28 cellular contexts compared by ENCODE assay signal in the genomic region with DNA sequence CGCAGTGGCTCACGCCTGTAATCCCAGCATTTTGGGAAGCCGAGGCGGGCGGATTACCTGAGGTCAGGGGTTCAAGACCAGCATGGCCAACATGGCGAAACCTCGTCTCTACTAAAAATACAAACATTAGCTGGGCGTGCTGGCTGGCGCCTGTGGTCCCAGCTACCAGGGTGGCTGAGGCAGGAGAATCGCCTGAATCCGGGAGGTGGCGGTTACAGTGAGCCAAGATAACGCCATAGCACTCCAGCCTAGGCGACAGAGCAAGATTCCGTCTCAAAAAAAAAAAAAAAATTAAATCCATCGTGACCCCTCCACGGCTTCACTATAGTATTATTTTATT. TPM values are rescaled to one million over a fixed set of nuclear protein-coding genes. Genes with fewer than 3 reads are reported as not detected.
DNase-seq lines count a peak whose midpoint lies in the region; ATAC-seq and TF ChIP-seq lines count a peak whose summit lies in the region.
"Had no signal": no experiment of that assay in that cellular context is flagged by ENCODE, and none has a peak within 500 bp of the region (broad histone marks: within the 10 kb centered on the region; RNA-seq: fewer than 3 reads in every experiment).

No MANE protein-coding gene starts in this region.

- no peak for ATAC-seq in CD8-positive, alpha-beta T cell

- no peaks in the 10 kb centered on the region for H3K27me3 Mint-ChIP-seq in activated T-cell treated with anti-CD3 and anti-CD28 coated beads, Interleukin-2, amount 50 U/mL, for 24 hours
- H3K27me3 Mint-ChIP-seq in CD8-positive, alpha-beta T cell (ENCODE audit: low read depth) = no peaks in the 10 kb centered on the region
- no peaks in the 10 kb centered on the region for H3K27me3 Mint-ChIP-seq in activated naive CD8-positive, alpha-beta T cell treated with anti-CD3 and anti-CD28 coated beads for 36 hours
- H3K27me3 Mint-ChIP-seq in osteocyte (ENCODE audit: unreplicated experiment) = no peaks in the 10 kb centered on the region

- CTCF ChIA-PET in CD8-positive, alpha-beta T cell (lab: Charles Lee) = interaction anchor here (0.6 to 0.9 kb wide), 2 partner anchors 46 to 1236 kb away, joined by 3 read pairs; no protein-coding TSS in a partner anchor

- H3K27ac ChIP-seq in CD8-positive, alpha-beta T cell (ENCODE audit: low read depth, low read length) = no peak overlapping the region
- H3K27ac ChIP-seq in colonic mucosa = no peak overlapping the region

- peaks cover 16% of the 10 kb centered on the region for H3K4me1 ChIP-seq in CD8-positive, alpha-beta T cell (ENCODE audit: insufficient read depth, low read length)
- peaks cover 11% of the 10 kb centered on the region for H3K4me1 ChIP-seq in colonic mucosa

- H3K9me3 ChIP-seq in CD8-positive, alpha-beta T cell (ENCODE audit: low read length) = no peaks in the 10 kb centered on the region
- H3K9me3 ChIP-seq in colonic mucosa = no peaks in the 10 kb centered on the region
- H3K9me3 ChIP-seq: BLaER1, left ventricle myocardium inferior, psoas muscle, suprapubic skin, uterus had no signal

- H3K36me3 ChIP-seq in CD8-positive, alpha-beta T cell (ENCODE audit: insufficient read depth, low read length) = peaks cover 11% of the 10 kb centered on the region
- H3K36me3 ChIP-seq in colonic mucosa = peaks cover 9% of the 10 kb centered on the region
- H3K36me3 ChIP-seq: uterus had no signal

- intact Hi-C loops in CD8-positive, alpha-beta T cell (cut with DNase I, micrococcal nuclease) = loop anchor here (2.0 to 10.0 kb wide), 5 partner anchors 123 to 799 kb away; a partner anchor contains a TSS
- intact Hi-C loops in colonic mucosa (cut with DNase I) = no loop called here

- no peak overlapping the region for H3K9ac ChIP-seq in colonic mucosa (ENCODE audit: low read depth in 2 of 2, low read length in 2 of 2)
- H3K9ac ChIP-seq: BLaER1 had no signal

- peak overlapping the region; percentile 73 for H3K27ac Mint-ChIP-seq in activated T-cell treated with anti-CD3 and anti-CD28 coated beads, Interleukin-2, amount 50 U/mL, for 24 hours
- H3K27ac Mint-ChIP-seq in CD8-positive, alpha-beta T cell = peak overlapping the region; percentile 41
- H3K27ac Mint-ChIP-seq in activated naive CD8-positive, alpha-beta T cell treated with anti-CD3 and anti-CD28 coated beads for 36 hours = peak overlapping the region; percentile 97
- peak overlapping the region; percentile 27 for H3K27ac Mint-ChIP-seq in osteocyte (ENCODE audit: unreplicated experiment)

- DNase-seq in activated T-cell treated with anti-CD3 and anti-CD28 coated beads, Interleukin-2, amount 50 U/mL, for 24 hours = no peak
- DNase-seq in activated T-cell treated with anti-CD3 and anti-CD28 coated beads for 4 hours (no peak), osteocyte (ENCODE audit: extremely low spot score, unreplicated experiment) (peak; percentile 53), mucosa of gallbladder (ENCODE audit: low spot score) (no peak), NCI-H510A (lab: John Stamatoyannopoulos, UW) (no peak), colonic mucosa (no peak)
- DNase-seq in CD8-positive, alpha-beta T cell = no peak
- no peak for DNase-seq in activated naive CD8-positive, alpha-beta T cell treated with anti-CD3 and anti-CD28 coated beads for 36 hours
- DNase-seq: ACHN; activated CD4-positive, CD25-positive, alpha-beta regulatory T cell treated with anti-CD3 and anti-CD28 coated beads, Interleukin-2, amount 50 U/mL, for 72 hours; activated CD8-positive, alpha-beta memory T cell treated with anti-CD3 and anti-CD28 coated beads, Interleukin-2, amount 50 U/mL, for 4 hours; activated gamma-delta T cell treated with Interleukin-2 at 50 U/mL for 16 hours; anterior cingulate cortex; dermis blood vessel endothelial cell; HCEC 1CT; hypothalamus; Karpas-422; left ventricle myocardium inferior; MV-4-11; NCI-H524; NK-92 treated with Interleukin-12 subunit alpha and Interleukin-12 subunit beta, amount 100 ng/mL, for 24 hours; psoas muscle; SIG-M5; stimulated activated CD4-positive, alpha-beta T cell treated with anti-CD3 and anti-CD28 coated beads, Interleukin-1b, Interleukin-23, amount 100 ng/mL, for 48 hours; SW 1271; uterus had no signal

- H3K9me3 Mint-ChIP-seq in activated T-cell treated with anti-CD3 and anti-CD28 coated beads, Interleukin-2, amount 50 U/mL, for 24 hours = no peaks in the 10 kb centered on the region
- H3K9me3 Mint-ChIP-seq in CD8-positive, alpha-beta T cell = no peaks in the 10 kb centered on the region
- no peaks in the 10 kb centered on the region for H3K9me3 Mint-ChIP-seq in activated naive CD8-positive, alpha-beta T cell treated with anti-CD3 and anti-CD28 coated beads for 36 hours
- no peaks in the 10 kb centered on the region for H3K9me3 Mint-ChIP-seq in osteocyte (ENCODE audit: unreplicated experiment)

- POLR2A ChIA-PET in CD8-positive, alpha-beta T cell (lab: Charles Lee) = interaction anchor here (0.6 to 3.4 kb wide), 11 partner anchors 11 to 327 kb away, joined by 3 to 29 read pairs (median 4); a partner anchor contains a TSS

- H3K4me3 ChIP-seq in CD8-positive, alpha-beta T cell (ENCODE audit: low read depth, low read length) = no peak overlapping the region
- H3K4me3 ChIP-seq in colonic mucosa = no peak overlapping the region

- peak overlapping the region; percentile 34 for H3K4me3 Mint-ChIP-seq in activated T-cell treated with anti-CD3 and anti-CD28 coated beads, Interleukin-2, amount 50 U/mL, for 24 hours
- no peak overlapping the region for H3K4me3 Mint-ChIP-seq in CD8-positive, alpha-beta T cell
- H3K4me3 Mint-ChIP-seq in activated naive CD8-positive, alpha-beta T cell treated with anti-CD3 and anti-CD28 coated beads for 36 hours = no peak overlapping the region
- no peak overlapping the region for H3K4me3 Mint-ChIP-seq in osteocyte (ENCODE audit: unreplicated experiment)

- peaks cover 72% of the 10 kb centered on the region for H3K36me3 Mint-ChIP-seq in activated T-cell treated with anti-CD3 and anti-CD28 coated beads, Interleukin-2, amount 50 U/mL, for 24 hours (ENCODE audit: low read depth)
- peaks cover 44% of the 10 kb centered on the region for H3K36me3 Mint-ChIP-seq in CD8-positive, alpha-beta T cell
- H3K36me3 Mint-ChIP-seq in activated naive CD8-positive, alpha-beta T cell treated with anti-CD3 and anti-CD28 coated beads for 36 hours = peaks cover 45% of the 10 kb centered on the region
- peaks cover 27% of the 10 kb centered on the region for H3K36me3 Mint-ChIP-seq in osteocyte (ENCODE audit: unreplicated experiment)

- H3K27me3 ChIP-seq in CD8-positive, alpha-beta T cell (ENCODE audit: insufficient read depth, low read length) = no peaks in the 10 kb centered on the region
- H3K27me3 ChIP-seq in colonic mucosa = no peaks in the 10 kb centered on the region
- H3K27me3 ChIP-seq: BLaER1, suprapubic skin, uterus had no signal

- no peak for TF ChIP-seq CTCF in CD8-positive, alpha-beta T cell (IDR thresholded peaks at IDR 0.05)
- no peak for TF ChIP-seq CTCF in osteocyte (IDR thresholded peaks at IDR 0.05)
- TF ChIP-seq CTCF in colonic mucosa (IDR thresholded peaks at IDR 0.05) = no peak

- peaks cover 23% of the 10 kb centered on the region for H3K4me1 Mint-ChIP-seq in activated T-cell treated with anti-CD3 and anti-CD28 coated beads, Interleukin-2, amount 50 U/mL, for 24 hours (ENCODE audit: low read depth)
- peaks cover 31% of the 10 kb centered on the region for H3K4me1 Mint-ChIP-seq in CD8-positive, alpha-beta T cell (ENCODE audit: low read depth)
- peaks cover 27% of the 10 kb centered on the region for H3K4me1 Mint-ChIP-seq in activated naive CD8-positive, alpha-beta T cell treated with anti-CD3 and anti-CD28 coated beads for 36 hours
- H3K4me1 Mint-ChIP-seq in osteocyte (ENCODE audit: unreplicated experiment) = peaks cover 34% of the 10 kb centered on the region

RNA-seq across cellular contexts. Expression of a gene that starts 1.2 kb away (rescaled TPM):
- total RNA-seq in CD8-positive, alpha-beta T cell = 100 to 1,000 TPM; 124 to 129 TPM
- 100 to 1,000 TPM; 290 to 304 TPM for total RNA-seq in activated naive CD8-positive, alpha-beta T cell treated with anti-CD3 and anti-CD28 coated beads for 36 hours
- total RNA-seq in osteocyte (164 and 180 TPM in 2 replicates), mucosa of gallbladder (195 TPM), colonic mucosa (100 to 1,000 TPM; 137 to 152 TPM)

RNA-seq across cellular contexts. Expression of a gene that starts 1.2 kb away (rescaled TPM):
- 100 to 1,000 TPM in 1 of 2 experiments, 10 to 100 TPM in 1; 97.4 to 102 TPM for total RNA-seq in CD8-positive, alpha-beta T cell
- 100 to 1,000 TPM; 161 to 169 TPM for total RNA-seq in activated naive CD8-positive, alpha-beta T cell treated with anti-CD3 and anti-CD28 coated beads for 36 hours
- total RNA-seq in osteocyte = 85.5 and 97.3 TPM in 2 replicates
- total RNA-seq in mucosa of gallbladder = 68.5 TPM
- total RNA-seq in colonic mucosa = 10 to 100 TPM; 63.8 to 74.5 TPM

RNA-seq across cellular contexts. Expression of a gene that starts 33.2 kb away (rescaled TPM):
- total RNA-seq in CD8-positive, alpha-beta T cell = 10 to 100 TPM; 10.7 to 13.1 TPM
- 10 to 100 TPM; 37.2 to 38.2 TPM for total RNA-seq in activated naive CD8-positive, alpha-beta T cell treated with anti-CD3 and anti-CD28 coated beads for 36 hours
- 26.0 and 29.4 TPM in 2 replicates for total RNA-seq in osteocyte
- 47.4 TPM for total RNA-seq in mucosa of gallbladder
- 10 to 100 TPM; 42.0 to 45.1 TPM for total RNA-seq in colonic mucosa

RNA-seq across cellular contexts. Expression of a gene that starts 33.3 kb away (rescaled TPM):
- 10 to 100 TPM; 39.2 to 43.8 TPM for total RNA-seq in CD8-positive, alpha-beta T cell
- total RNA-seq in activated naive CD8-positive, alpha-beta T cell treated with anti-CD3 and anti-CD28 coated beads for 36 hours = 100 to 1,000 TPM; 121 to 137 TPM
- total RNA-seq in osteocyte = 110 and 116 TPM in 2 replicates
- total RNA-seq in mucosa of gallbladder = 155 TPM
- 100 to 1,000 TPM; 189 to 268 TPM for total RNA-seq in colonic mucosa

RNA-seq across cellular contexts. Expression of a gene that starts 50.3 kb away (rescaled TPM):
- 10 to 100 TPM; 18.9 to 19.7 TPM for total RNA-seq in CD8-positive, alpha-beta T cell
- total RNA-seq in activated naive CD8-positive, alpha-beta T cell treated with anti-CD3 and anti-CD28 coated beads for 36 hours = 1 to 10 TPM; 7.8 to 8.0 TPM
- total RNA-seq in osteocyte = 1.8 and 1.9 TPM in 2 replicates
- 7.2 TPM for total RNA-seq in mucosa of gallbladder
- 1 to 10 TPM; 5.7 to 8.6 TPM for total RNA-seq in colonic mucosa

Comparison
In these comparisons a context has a peak if more than half of its experiments do, and no peak if none do; other contexts are left out.
1. H3K27ac Mint-ChIP-seq: peak in every context shown above with its lines; median percentile 97 in activated naive CD8-positive, alpha-beta T cell treated with anti-CD3 and anti-CD28 coated beads for 36 hours; 73 in activated T-cell treated with anti-CD3 and anti-CD28 coated beads, Interleukin-2, amount 50 U/mL, for 24 hours; 41 in CD8-positive, alpha-beta T cell; 27 in osteocyte.